ENCODE assay signal across 8 cellular contexts in genomic region chr4:95510145-95510544, GRCh38. TPM values are rescaled to one million over a fixed set of nuclear protein-coding genes. Genes with fewer than 3 reads are reported as not detected.
DNase-seq lines count a peak whose midpoint lies in the region; ATAC-seq and TF ChIP-seq lines count a peak whose summit lies in the region.

No MANE protein-coding gene starts in this region.

- H3K9me3 Mint-ChIP-seq in chondrocyte (ENCODE audit: low read depth), result peaks cover 7% of the 10 kb centered on the region
- H3K9me3 Mint-ChIP-seq in activated CD4-positive, alpha-beta memory T cell treated with anti-CD3 and anti-CD28 coated beads, Interleukin-2, amount 10 ng/mL, durations not matched to agents 7 days and 5 days, result no peaks in the 10 kb centered on the region

- H3K27me3 Mint-ChIP-seq in chondrocyte (ENCODE audit: low read depth), result no peaks in the 10 kb centered on the region
- H3K27me3 Mint-ChIP-seq in activated CD4-positive, alpha-beta memory T cell treated with anti-CD3 and anti-CD28 coated beads, Interleukin-2, amount 10 ng/mL, durations not matched to agents 7 days and 5 days, result no peaks in the 10 kb centered on the region

- DNase-seq in MV-4-11 (lab: John Stamatoyannopoulos, UW), result peak; percentile 9
- DNase-seq in chondrocyte (ENCODE audit: low spot score), result no peak
- DNase-seq in pons (ENCODE audit: low spot score), result peak; percentile 70
- DNase-seq in stimulated activated CD4-positive, alpha-beta T cell treated with anti-CD3 and anti-CD28 coated beads, Interleukin-4, amount 100 ng/mL, for 24 hours, result no peak
- DNase-seq in activated CD4-positive, alpha-beta memory T cell treated with anti-CD3 and anti-CD28 coated beads, Interleukin-2, amount 10 ng/mL, durations not matched to agents 7 days and 5 days, result no peak
- DNase-seq in stimulated activated naive CD8-positive, alpha-beta T cell treated with anti-CD3 and anti-CD28 coated beads, Interleukin-15, Interleukin-2, amounts not matched to agents 100 U/mL and 50 U/mL, for 24 hours, result no peak

- CTCF ChIA-PET in activated CD4-positive, alpha-beta memory T cell treated with anti-CD3 and anti-CD28 coated beads, Interleukin-2, amount 10 ng/mL, durations not matched to agents 7 days and 5 days (lab: Charles Lee), result no interaction called here

- peaks cover 34% of the 10 kb centered on the region for H3K4me1 Mint-ChIP-seq in chondrocyte (ENCODE audit: low read depth)
- no peaks in the 10 kb centered on the region for H3K4me1 Mint-ChIP-seq in activated CD4-positive, alpha-beta memory T cell treated with anti-CD3 and anti-CD28 coated beads, Interleukin-2, amount 10 ng/mL, durations not matched to agents 7 days and 5 days

- H3K27ac Mint-ChIP-seq in chondrocyte (ENCODE audit: unreplicated experiment), result no peak overlapping the region
- H3K27ac Mint-ChIP-seq in activated CD4-positive, alpha-beta memory T cell treated with anti-CD3 and anti-CD28 coated beads, Interleukin-2, amount 10 ng/mL, durations not matched to agents 7 days and 5 days, result no peak overlapping the region

- TF ChIP-seq CTCF in chondrocyte (IDR thresholded peaks at IDR 0.05), result peak; percentile 95

- H3K4me3 Mint-ChIP-seq in chondrocyte (ENCODE audit: unreplicated experiment), result no peak overlapping the region
- no peak overlapping the region for H3K4me3 Mint-ChIP-seq in activated CD4-positive, alpha-beta memory T cell treated with anti-CD3 and anti-CD28 coated beads, Interleukin-2, amount 10 ng/mL, durations not matched to agents 7 days and 5 days

- ATAC-seq in GM18511 (IDR thresholded peaks at IDR 0.05; ENCODE audit: unreplicated experiment), result peak; percentile 68
- ATAC-seq in GM21367 (IDR thresholded peaks at IDR 0.05; ENCODE audit: unreplicated experiment), result no peak
- no peak for ATAC-seq in stimulated activated naive CD8-positive, alpha-beta T cell treated with anti-CD3 and anti-CD28 coated beads, Interleukin-15, Interleukin-2, amounts not matched to agents 100 U/mL and 50 U/mL, for 24 hours

- H3K36me3 Mint-ChIP-seq in chondrocyte (ENCODE audit: low read depth), result peaks cover 2% of the 10 kb centered on the region
- no peaks in the 10 kb centered on the region for H3K36me3 Mint-ChIP-seq in activated CD4-positive, alpha-beta memory T cell treated with anti-CD3 and anti-CD28 coated beads, Interleukin-2, amount 10 ng/mL, durations not matched to agents 7 days and 5 days (ENCODE audit: low read depth)

- POLR2A ChIA-PET in activated CD4-positive, alpha-beta memory T cell treated with anti-CD3 and anti-CD28 coated beads, Interleukin-2, amount 10 ng/mL, durations not matched to agents 7 days and 5 days (lab: Charles Lee), result no interaction called here

RNA-seq across cellular contexts. Expression of gene UNC5C, which starts 38.6 kb away (rescaled TPM):
- 4.7 to 15.5 TPM (median 15.4 TPM) in 3 replicates for total RNA-seq in chondrocyte
- total RNA-seq in activated CD4-positive, alpha-beta memory T cell treated with anti-CD3 and anti-CD28 coated beads, Interleukin-2, amount 10 ng/mL, durations not matched to agents 7 days and 5 days, result not detected

Comparison
In these comparisons a context has a peak if more than half of its experiments do, and no peak if none do; other contexts are left out.
1. DNase-seq: peak in MV-4-11 (single experiment) and pons (single experiment); none in chondrocyte (single experiment), stimulated activated CD4-positive, alpha-beta T cell treated with anti-CD3 and anti-CD28 coated beads, Interleukin-4, amount 100 ng/mL, for 24 hours (single experiment), activated CD4-positive, alpha-beta memory T cell treated with anti-CD3 and anti-CD28 coated beads, Interleukin-2, amount 10 ng/mL, durations not matched to agents 7 days and 5 days (single experiment) and stimulated activated naive CD8-positive, alpha-beta T cell treated with anti-CD3 and anti-CD28 coated beads, Interleukin-15, Interleukin-2, amounts not matched to agents 100 U/mL and 50 U/mL, for 24 hours (single experiment).